ENCODE assay signal across 1 cellular context in genomic region chr12:102417055-102417454, GRCh38.
TF ChIP-seq lines count a peak whose summit lies in the region.

No MANE protein-coding gene starts in this region.

TF ChIP-seq in HepG2, 621 proteins besides CTCF, POLR2A, EP300 and RAD21 (continued from another document and continues in another):
- TF ChIP-seq ZNF318 (CRISPR knock-in tag; IDR thresholded peaks at IDR 0.05) (no peak), PTBP1 (IDR thresholded peaks at IDR 0.05; ENCODE audit: low read depth, low read length, poor library complexity, severe bottlenecking) (no peak), IRF1 (CRISPR knock-in tag; IDR thresholded peaks at IDR 0.05; ENCODE audit: low read depth) (no peak), JARID2 (CRISPR knock-in tag; IDR thresholded peaks at IDR 0.05; ENCODE audit: insufficient replicate concordance) (no peak), ZFP90 (CRISPR knock-in tag; IDR thresholded peaks at IDR 0.05; ENCODE audit: borderline replicate concordance) (no peak), SETDB1 (CRISPR knock-in tag; IDR thresholded peaks at IDR 0.05; ENCODE audit: borderline replicate concordance) (no peak), RFXANK (CRISPR knock-in tag; IDR thresholded peaks at IDR 0.05) (no peak), ZNF138 (CRISPR knock-in tag; IDR thresholded peaks at IDR 0.05; ENCODE audit: low read depth) (no peak), ZNF432 (CRISPR knock-in tag; IDR thresholded peaks at IDR 0.05; ENCODE audit: borderline replicate concordance) (no peak), ZNF644 (CRISPR knock-in tag; IDR thresholded peaks at IDR 0.05; ENCODE audit: low read depth) (peak; percentile 59; the same call in 1 of the 2 replicates), ZNF841 (CRISPR knock-in tag; IDR thresholded peaks at IDR 0.05; ENCODE audit: borderline replicate concordance) (no peak), SRY (CRISPR knock-in tag; IDR thresholded peaks at IDR 0.05) (no peak), ZNF570 (CRISPR knock-in tag; IDR thresholded peaks at IDR 0.05; ENCODE audit: borderline replicate concordance) (no peak), EHMT2 (IDR thresholded peaks at IDR 0.05; ENCODE audit: borderline replicate concordance, low read depth, low read length) (no peak), SIN3B (IDR thresholded peaks at IDR 0.05; ENCODE audit: low read length) (no peak), RORA (CRISPR knock-in tag; IDR thresholded peaks at IDR 0.05) (no peak), ZNF10 (CRISPR knock-in tag; IDR thresholded peaks at IDR 0.05; ENCODE audit: borderline replicate concordance, low read depth) (no peak), ATM (IDR thresholded peaks at IDR 0.05; ENCODE audit: borderline replicate concordance) (no peak), THYN1 (CRISPR knock-in tag; IDR thresholded peaks at IDR 0.05; ENCODE audit: borderline replicate concordance, low read depth) (no peak), ZNF430 (CRISPR knock-in tag; IDR thresholded peaks at IDR 0.05) (no peak), ZNF567 (CRISPR knock-in tag; IDR thresholded peaks at IDR 0.05; ENCODE audit: borderline replicate concordance) (no peak), ZNF431 (CRISPR knock-in tag; IDR thresholded peaks at IDR 0.05; ENCODE audit: borderline replicate concordance, low read depth) (no peak), KMT2A (CRISPR knock-in tag; IDR thresholded peaks at IDR 0.05) (no peak), DNMT3B (CRISPR knock-in tag; conservative IDR thresholded peaks at IDR 0.05) (no peak), SMC3 (IDR thresholded peaks at IDR 0.05; ENCODE audit: low read length) (no peak), ZNF562 (CRISPR knock-in tag; IDR thresholded peaks at IDR 0.05; ENCODE audit: borderline replicate concordance) (no peak), FOXP1 (IDR thresholded peaks at IDR 0.05) (no peak), FOXP1 (CRISPR knock-in tag; IDR thresholded peaks at IDR 0.05) (0 out of 2 replicates have a peak, but pooled peaks have one; percentile 17), ZC3H4 (CRISPR knock-in tag; IDR thresholded peaks at IDR 0.05; ENCODE audit: borderline replicate concordance) (no peak), SKI (IDR thresholded peaks at IDR 0.05; ENCODE audit: partially characterized antibody) (peak; percentile 50), HES4 (CRISPR knock-in tag; IDR thresholded peaks at IDR 0.05; ENCODE audit: borderline replicate concordance) (no peak), ZNF180 (CRISPR knock-in tag; IDR thresholded peaks at IDR 0.05; ENCODE audit: borderline replicate concordance, low read depth) (no peak), ZNF792 (CRISPR knock-in tag; IDR thresholded peaks at IDR 0.05) (no peak), MYC (CRISPR knock-in tag; IDR thresholded peaks at IDR 0.05; ENCODE audit: borderline replicate concordance) (no peak), SOX5 (CRISPR knock-in tag; IDR thresholded peaks at IDR 0.05; ENCODE audit: borderline replicate concordance) (0 out of 2 replicates have a peak, but pooled peaks have one; percentile 25), KDM4B (CRISPR knock-in tag; IDR thresholded peaks at IDR 0.05) (no peak), HIVEP1 (CRISPR knock-in tag; IDR thresholded peaks at IDR 0.05) (no peak), KAT2B (IDR thresholded peaks at IDR 0.05; ENCODE audit: borderline replicate concordance, low read depth, low read length) (no peak), MXD4 (CRISPR knock-in tag; IDR thresholded peaks at IDR 0.05) (no peak), HMG20A (CRISPR knock-in tag; IDR thresholded peaks at IDR 0.05; ENCODE audit: borderline replicate concordance) (no peak; the same call in 1 of the 2 replicates), ZFP36L2 (CRISPR knock-in tag; IDR thresholded peaks at IDR 0.05) (no peak), BRD4 (CRISPR knock-in tag; IDR thresholded peaks at IDR 0.05) (no peak), GABPB1 (CRISPR knock-in tag; IDR thresholded peaks at IDR 0.05) (no peak), ZNF720 (CRISPR knock-in tag; IDR thresholded peaks at IDR 0.05) (no peak), ATF3 (CRISPR knock-in tag; IDR thresholded peaks at IDR 0.05) (no peak), MBNL3 (CRISPR knock-in tag; conservative IDR thresholded peaks at IDR 0.05) (no peak), SAFB2 (CRISPR knock-in tag; IDR thresholded peaks at IDR 0.05; ENCODE audit: borderline replicate concordance, low read depth) (no peak), ZBTB49 (CRISPR knock-in tag; IDR thresholded peaks at IDR 0.05; ENCODE audit: borderline replicate concordance) (no peak)
- TF ChIP-seq, protein P1, sequence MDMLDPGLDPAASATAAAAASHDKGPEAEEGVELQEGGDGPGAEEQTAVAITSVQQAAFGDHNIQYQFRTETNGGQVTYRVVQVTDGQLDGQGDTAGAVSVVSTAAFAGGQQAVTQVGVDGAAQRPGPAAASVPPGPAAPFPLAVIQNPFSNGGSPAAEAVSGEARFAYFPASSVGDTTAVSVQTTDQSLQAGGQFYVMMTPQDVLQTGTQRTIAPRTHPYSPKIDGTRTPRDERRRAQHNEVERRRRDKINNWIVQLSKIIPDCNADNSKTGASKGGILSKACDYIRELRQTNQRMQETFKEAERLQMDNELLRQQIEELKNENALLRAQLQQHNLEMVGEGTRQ (IDR thresholded peaks at IDR 0.05; ENCODE audit: low read depth, low read length) = no peak
- TF ChIP-seq, protein P1 (CRISPR knock-in tag; IDR thresholded peaks at IDR 0.05; ENCODE audit: borderline replicate concordance) = no peak
- TF ChIP-seq, protein P2, sequence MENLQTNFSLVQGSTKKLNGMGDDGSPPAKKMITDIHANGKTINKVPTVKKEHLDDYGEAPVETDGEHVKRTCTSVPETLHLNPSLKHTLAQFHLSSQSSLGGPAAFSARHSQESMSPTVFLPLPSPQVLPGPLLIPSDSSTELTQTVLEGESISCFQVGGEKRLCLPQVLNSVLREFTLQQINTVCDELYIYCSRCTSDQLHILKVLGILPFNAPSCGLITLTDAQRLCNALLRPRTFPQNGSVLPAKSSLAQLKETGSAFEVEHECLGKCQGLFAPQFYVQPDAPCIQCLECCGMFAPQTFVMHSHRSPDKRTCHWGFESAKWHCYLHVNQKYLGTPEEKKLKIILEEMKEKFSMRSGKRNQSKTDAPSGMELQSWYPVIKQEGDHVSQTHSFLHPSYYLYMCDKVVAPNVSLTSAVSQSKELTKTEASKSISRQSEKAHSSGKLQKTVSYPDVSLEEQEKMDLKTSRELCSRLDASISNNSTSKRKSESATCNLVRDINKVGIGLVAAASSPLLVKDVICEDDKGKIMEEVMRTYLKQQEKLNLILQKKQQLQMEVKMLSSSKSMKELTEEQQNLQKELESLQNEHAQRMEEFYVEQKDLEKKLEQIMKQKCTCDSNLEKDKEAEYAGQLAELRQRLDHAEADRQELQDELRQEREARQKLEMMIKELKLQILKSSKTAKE (CRISPR knock-in tag; IDR thresholded peaks at IDR 0.05; ENCODE audit: borderline replicate concordance) = no peak
- TF ChIP-seq, protein P3, sequence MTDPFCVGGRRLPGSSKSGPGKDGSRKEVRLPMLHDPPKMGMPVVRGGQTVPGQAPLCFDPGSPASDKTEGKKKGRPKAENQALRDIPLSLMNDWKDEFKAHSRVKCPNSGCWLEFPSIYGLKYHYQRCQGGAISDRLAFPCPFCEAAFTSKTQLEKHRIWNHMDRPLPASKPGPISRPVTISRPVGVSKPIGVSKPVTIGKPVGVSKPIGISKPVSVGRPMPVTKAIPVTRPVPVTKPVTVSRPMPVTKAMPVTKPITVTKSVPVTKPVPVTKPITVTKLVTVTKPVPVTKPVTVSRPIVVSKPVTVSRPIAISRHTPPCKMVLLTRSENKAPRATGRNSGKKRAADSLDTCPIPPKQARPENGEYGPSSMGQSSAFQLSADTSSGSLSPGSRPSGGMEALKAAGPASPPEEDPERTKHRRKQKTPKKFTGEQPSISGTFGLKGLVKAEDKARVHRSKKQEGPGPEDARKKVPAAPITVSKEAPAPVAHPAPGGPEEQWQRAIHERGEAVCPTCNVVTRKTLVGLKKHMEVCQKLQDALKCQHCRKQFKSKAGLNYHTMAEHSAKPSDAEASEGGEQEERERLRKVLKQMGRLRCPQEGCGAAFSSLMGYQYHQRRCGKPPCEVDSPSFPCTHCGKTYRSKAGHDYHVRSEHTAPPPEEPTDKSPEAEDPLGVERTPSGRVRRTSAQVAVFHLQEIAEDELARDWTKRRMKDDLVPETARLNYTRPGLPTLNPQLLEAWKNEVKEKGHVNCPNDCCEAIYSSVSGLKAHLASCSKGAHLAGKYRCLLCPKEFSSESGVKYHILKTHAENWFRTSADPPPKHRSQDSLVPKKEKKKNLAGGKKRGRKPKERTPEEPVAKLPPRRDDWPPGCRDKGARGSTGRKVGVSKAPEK (CRISPR knock-in tag; IDR thresholded peaks at IDR 0.05; ENCODE audit: borderline replicate concordance) = no peak
